ENCODE assay signal across 27 cellular contexts in the genomic region with DNA sequence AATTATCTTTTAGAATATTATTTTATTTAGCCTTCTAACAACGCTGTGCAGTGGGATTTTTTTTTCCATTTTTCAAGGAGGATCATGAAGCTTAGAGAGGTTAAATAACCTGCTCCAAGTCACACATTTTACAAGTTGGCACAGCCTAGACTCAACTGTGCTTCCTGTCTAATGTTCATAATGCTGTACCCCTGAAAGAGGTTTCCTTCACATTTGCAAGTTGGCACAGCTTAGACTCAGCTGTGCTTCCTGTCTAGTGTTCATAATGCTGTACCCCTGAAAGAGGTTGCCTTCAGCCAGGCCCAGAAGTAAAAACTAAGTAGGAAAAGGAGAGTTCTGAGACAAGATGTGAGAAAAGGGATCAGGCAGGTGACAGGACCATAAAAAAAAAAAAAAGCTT. TPM values are rescaled to one million over a fixed set of nuclear protein-coding genes. Genes with fewer than 3 reads are reported as not detected.
DNase-seq lines count a peak whose midpoint lies in the region; ATAC-seq and TF ChIP-seq lines count a peak whose summit lies in the region.
"Had no signal": no experiment of that assay in that cellular context is flagged by ENCODE, and none has a peak within 500 bp of the region (broad histone marks: within the 10 kb centered on the region; RNA-seq: fewer than 3 reads in every experiment).

No MANE protein-coding gene starts in this region.

- intact Hi-C loops in CD4-positive, alpha-beta T cell (cut with DNase I, micrococcal nuclease), result loop anchor here in 1 of 2 experiments (5.0 kb wide), 1 partner anchor 61 kb away; no protein-coding TSS in a partner anchor
- intact Hi-C loops in naive thymus-derived CD4-positive, alpha-beta T cell (cut with micrococcal nuclease), result loop anchor here in 1 of 2 donors (1.0 kb wide), 1 partner anchor 11 kb away; a partner anchor contains a TSS

- in situ Hi-C loops in HAP-1 (cut with MboI; ENCODE audit: low sequenced_read_pairs), result no loop called here

- no peaks in the 10 kb centered on the region for H3K36me3 Mint-ChIP-seq in CD4-positive, alpha-beta T cell (ENCODE audit: low read depth)
- H3K36me3 Mint-ChIP-seq in brain, result peaks cover 9% of the 10 kb centered on the region
- peaks cover 0 to 11% (median 4%) of the 10 kb centered on the region in 5 donors for H3K36me3 Mint-ChIP-seq in naive thymus-derived CD4-positive, alpha-beta T cell
- H3K36me3 Mint-ChIP-seq: type B pancreatic cell had no signal

- peak; percentile 55 for ATAC-seq in CD4-positive, alpha-beta T cell (ENCODE audit: poor library complexity)
- ATAC-seq in naive thymus-derived CD4-positive, alpha-beta T cell, result no peak
- no peak for ATAC-seq in HG03460 (IDR thresholded peaks at IDR 0.05; ENCODE audit: unreplicated experiment)
- no peak for ATAC-seq in HG03378 (IDR thresholded peaks at IDR 0.05; ENCODE audit: unreplicated experiment)
- ATAC-seq: activated T-cell treated with anti-CD3 and anti-CD28 coated beads, Interleukin-2, amount 50 U/mL, for 4 hours; left lung had no signal

- H3K4me1 ChIP-seq in naive thymus-derived CD4-positive, alpha-beta T cell (ENCODE audit: control insufficient read depth in 2 of 2, insufficient read depth in 2 of 2, low read length in 2 of 2), result peaks cover 6 to 20% of the 10 kb centered on the region in 2 donors
- H3K4me1 ChIP-seq in HAP-1, result no peaks in the 10 kb centered on the region
- H3K4me1 ChIP-seq: BLaER1 treated with 17β-estradiol and CSF1 and Interleukin-3, amounts not matched to agents 10 nM and 100 nM; left lung; stomach had no signal

- no peaks in the 10 kb centered on the region for H3K9me3 Mint-ChIP-seq in CD4-positive, alpha-beta T cell
- peaks cover 3 to 11% (median 9%) of the 10 kb centered on the region in 5 experiments for H3K9me3 Mint-ChIP-seq in brain
- H3K9me3 Mint-ChIP-seq in naive thymus-derived CD4-positive, alpha-beta T cell, result peaks cover 0 to 11% (median 6%) of the 10 kb centered on the region in 11 donors

- H3K4me3 Mint-ChIP-seq in CD4-positive, alpha-beta T cell, result no peak overlapping the region
- H3K4me3 Mint-ChIP-seq in brain, result peak overlapping the region in 1 of 5 experiments; percentile 14
- H3K4me3 Mint-ChIP-seq in naive thymus-derived CD4-positive, alpha-beta T cell, result peak overlapping the region in 7 of 10 donors; percentile 4 to 59 (median 32)
- H3K4me3 Mint-ChIP-seq: activated T-cell treated with anti-CD3 and anti-CD28 coated beads, Interleukin-2, amount 50 U/mL, for 4 hours; T-helper 1 cell treated with Interleukin-12 subunit alpha and Interleukin-12 subunit beta and Interleukin-4 antibody, amounts not matched to agents 30 μg/mL and 1 μg/mL, for 36 hours; type B pancreatic cell had no signal

- no peak for TF ChIP-seq CTCF in CD4-positive, alpha-beta T cell (IDR thresholded peaks at IDR 0.05)
- no peak for TF ChIP-seq CTCF in brain (conservative IDR thresholded peaks at IDR 0.05)

- CTCF ChIA-PET in CD4-positive, alpha-beta T cell (lab: Charles Lee), result interaction anchor here (1.0 kb wide), 1 partner anchor 67 kb away, joined by 4 read pairs; no protein-coding TSS in a partner anchor
- CTCF ChIA-PET in naive thymus-derived CD4-positive, alpha-beta T cell (lab: Charles Lee), result interaction anchor here (0.6 to 0.9 kb wide), 5 partner anchors 9 to 198 kb away, joined by 3 to 4 read pairs (median 3); a partner anchor contains a TSS

- peaks cover 29% of the 10 kb centered on the region for H3K4me1 Mint-ChIP-seq in CD4-positive, alpha-beta T cell (ENCODE audit: low read depth)
- peaks cover 46% of the 10 kb centered on the region for H3K4me1 Mint-ChIP-seq in brain
- H3K4me1 Mint-ChIP-seq in naive thymus-derived CD4-positive, alpha-beta T cell, result peaks cover 4 to 36% (median 31%) of the 10 kb centered on the region in 7 donors

- no peaks in the 10 kb centered on the region for H3K36me3 ChIP-seq in naive thymus-derived CD4-positive, alpha-beta T cell (ENCODE audit: control insufficient read depth in 2 of 3, insufficient read depth in 3 of 3, low read length in 3 of 3)
- H3K36me3 ChIP-seq in HAP-1 (replicated peaks), result no peaks in the 10 kb centered on the region
- H3K36me3 ChIP-seq: BLaER1 treated with 17β-estradiol and CSF1 and Interleukin-3, amounts not matched to agents 10 nM and 100 nM; left lung; stomach had no signal

- H3K27ac ChIP-seq in CD4-positive, alpha-beta T cell (ENCODE audit: low read depth, low read length), result no peak overlapping the region
- H3K27ac ChIP-seq in naive thymus-derived CD4-positive, alpha-beta T cell (ENCODE audit: low read depth, low read length), result peak overlapping the region; percentile 35
- H3K27ac ChIP-seq: BLaER1 treated with 17β-estradiol and CSF1 and Interleukin-3, amounts not matched to agents 10 nM and 100 nM; left lung; RWPE1; SK-N-MC; stomach had no signal

- DNase-seq in CD4-positive, alpha-beta T cell, result no peak
- DNase-seq in Jurkat, Clone E6-1 (ENCODE audit: low read depth, low spot score), result peak; percentile 60
- peak in 2 of 9 donors; percentile 13 to 23 for DNase-seq in naive thymus-derived CD4-positive, alpha-beta T cell
- no peak for DNase-seq in HAP-1 (ENCODE audit: low spot score in 2 of 2)
- DNase-seq: activated CD4-positive, CD25-positive, alpha-beta regulatory T cell treated with anti-CD3 and anti-CD28 coated beads, Interleukin-2, amount 50 U/mL, for 72 hours; activated naive CD4-positive, alpha-beta T cell treated with Interleukin-2 at 50 U/mL for 16 hours; activated T-cell treated with anti-CD3 and anti-CD28 coated beads, Interleukin-2, amount 50 U/mL, for 4 hours; aorta; H7; KG1; left lung; mesendoderm; stomach had no signal

- H3K27ac Mint-ChIP-seq in CD4-positive, alpha-beta T cell, result peak overlapping the region; percentile 25
- H3K27ac Mint-ChIP-seq in brain, result peak overlapping the region; percentile 22 to 99 (median 94)
- H3K27ac Mint-ChIP-seq in naive thymus-derived CD4-positive, alpha-beta T cell, result peak overlapping the region in 8 of 9 donors; percentile 3 to 95 (median 64)

- H3K27me3 Mint-ChIP-seq in CD4-positive, alpha-beta T cell, result no peaks in the 10 kb centered on the region
- H3K27me3 Mint-ChIP-seq in brain, result peaks cover 10% of the 10 kb centered on the region
- H3K27me3 Mint-ChIP-seq in naive thymus-derived CD4-positive, alpha-beta T cell, result no peaks in the 10 kb centered on the region
- H3K27me3 Mint-ChIP-seq: type B pancreatic cell had no signal

- H3K4me3 ChIP-seq in Jurkat, Clone E6-1 (ENCODE audit: low read length), result no peak overlapping the region
- H3K4me3 ChIP-seq in naive thymus-derived CD4-positive, alpha-beta T cell (ENCODE audit: low read length), result no peak overlapping the region
- no peak overlapping the region for H3K4me3 ChIP-seq in HAP-1
- H3K4me3 ChIP-seq: BLaER1 treated with 17β-estradiol and CSF1 and Interleukin-3, amounts not matched to agents 10 nM and 100 nM; left lung; SK-N-MC; stomach had no signal

- H3K27me3 ChIP-seq in CD4-positive, alpha-beta T cell (ENCODE audit: control insufficient read depth, insufficient read depth, low read length), result no peaks in the 10 kb centered on the region
- H3K27me3 ChIP-seq in naive thymus-derived CD4-positive, alpha-beta T cell (ENCODE audit: control insufficient read depth in 2 of 2, insufficient read depth in 2 of 2, low read length in 2 of 2), result no peaks in the 10 kb centered on the region
- H3K27me3 ChIP-seq in HAP-1 (ENCODE audit: low read depth), result peaks cover 10% of the 10 kb centered on the region
- H3K27me3 ChIP-seq: BLaER1 treated with 17β-estradiol and CSF1 and Interleukin-3, amounts not matched to agents 10 nM and 100 nM; left lung; stomach had no signal

- POLR2A ChIA-PET in CD4-positive, alpha-beta T cell (lab: Charles Lee), result interaction anchor here (1.7 kb wide), 1 partner anchor 10 kb away, joined by 8 read pairs; a partner anchor contains a TSS
- POLR2A ChIA-PET in naive thymus-derived CD4-positive, alpha-beta T cell (lab: Charles Lee), result interaction anchor here (0.7 to 2.5 kb wide), 6 partner anchors 9 to 238 kb away, joined by 3 to 15 read pairs (median 4); a partner anchor contains a TSS

- no peaks in the 10 kb centered on the region for H3K9me3 ChIP-seq in CD4-positive, alpha-beta T cell (ENCODE audit: control insufficient read depth, low read length)
- no peaks in the 10 kb centered on the region for H3K9me3 ChIP-seq in naive thymus-derived CD4-positive, alpha-beta T cell (ENCODE audit: control insufficient read depth in 2 of 3, low read length in 3 of 3)
- H3K9me3 ChIP-seq in HAP-1, result no peaks in the 10 kb centered on the region

RNA-seq across cellular contexts. Expression of a gene that starts 7.9 kb away (rescaled TPM):
- not detected for total RNA-seq in CD4-positive, alpha-beta T cell
- 0.23 TPM for polyA plus RNA-seq in Jurkat, Clone E6-1 (2012; ENCODE audit: insufficient read depth, insufficient read length)
- polyA plus RNA-seq in brain (ENCODE audit: insufficient read depth, low read depth, low replicate concordance), result 66.5 TPM
- total RNA-seq in naive thymus-derived CD4-positive, alpha-beta T cell, result not detected
- not detected for polyA plus RNA-seq in naive thymus-derived CD4-positive, alpha-beta T cell
- total RNA-seq: activated T-cell treated with anti-CD3 and anti-CD28 coated beads, Interleukin-2, amount 50 U/mL, for 4 hours; endothelial cell of umbilical vein; H7; left lung; NCI-H460; stomach had no signal
- polyA plus RNA-seq: aorta, endothelial cell of umbilical vein had no signal

RNA-seq across cellular contexts. Expression of a gene that starts 10.3 kb away (rescaled TPM):
- total RNA-seq in CD4-positive, alpha-beta T cell, result 1 to 10 TPM in 1 of 2 experiments, under 1 TPM in 1; 0.89 to 1.1 TPM
- polyA plus RNA-seq in Jurkat, Clone E6-1 (2012; ENCODE audit: insufficient read depth, insufficient read length), result 10.3 TPM
- 2.3 TPM for polyA plus RNA-seq in brain (ENCODE audit: insufficient read depth, low read depth, low replicate concordance)
- 1 to 10 TPM; 1.6 to 4.7 (median 2.7) TPM for total RNA-seq in naive thymus-derived CD4-positive, alpha-beta T cell
- 1 to 10 TPM; 1.5 to 1.6 TPM for polyA plus RNA-seq in naive thymus-derived CD4-positive, alpha-beta T cell

RNA-seq across cellular contexts. Expression of a gene that starts 24.7 kb away (rescaled TPM):
- total RNA-seq in CD4-positive, alpha-beta T cell, result not detected
- polyA plus RNA-seq in Jurkat, Clone E6-1 (2012; ENCODE audit: insufficient read depth, insufficient read length), result not detected
- polyA plus RNA-seq in brain (ENCODE audit: insufficient read depth, low read depth, low replicate concordance), result not detected
- not detected for total RNA-seq in naive thymus-derived CD4-positive, alpha-beta T cell
- not detected for polyA plus RNA-seq in naive thymus-derived CD4-positive, alpha-beta T cell
- total RNA-seq: activated T-cell treated with anti-CD3 and anti-CD28 coated beads, Interleukin-2, amount 50 U/mL, for 4 hours; cardiac septum; endothelial cell of umbilical vein; fibroblast of lung; H7; left lung; NCI-H460; skeletal muscle tissue; stomach had no signal
- polyA plus RNA-seq: AG04450, aorta, endothelial cell of umbilical vein, fibroblast of lung, stomach had no signal

RNA-seq across cellular contexts. Expression of a gene that starts 46.1 kb away (rescaled TPM):
- not detected for total RNA-seq in CD4-positive, alpha-beta T cell
- polyA plus RNA-seq in Jurkat, Clone E6-1 (2012; ENCODE audit: insufficient read depth, insufficient read length), result not detected
- 7.4 TPM for polyA plus RNA-seq in brain (ENCODE audit: insufficient read depth, low read depth, low replicate concordance)
- total RNA-seq in naive thymus-derived CD4-positive, alpha-beta T cell, result under 1 TPM in 2 of 5 experiments, not detected in 3; 0.19 to 0.29 TPM
- polyA plus RNA-seq in naive thymus-derived CD4-positive, alpha-beta T cell, result under 1 TPM in 1 of 2 donors, not detected in 1; 0.04 TPM
- total RNA-seq: activated T-cell treated with anti-CD3 and anti-CD28 coated beads, Interleukin-2, amount 50 U/mL, for 4 hours; H7; NCI-H460 had no signal

Comparison
In these comparisons a context has a peak if more than half of its experiments do, and no peak if none do; other contexts are left out.
1. H3K27ac Mint-ChIP-seq: peak in every context shown above with its lines; median percentile 94 in brain; 64 in naive thymus-derived CD4-positive, alpha-beta T cell; 25 in CD4-positive, alpha-beta T cell.